In the genomic region with DNA sequence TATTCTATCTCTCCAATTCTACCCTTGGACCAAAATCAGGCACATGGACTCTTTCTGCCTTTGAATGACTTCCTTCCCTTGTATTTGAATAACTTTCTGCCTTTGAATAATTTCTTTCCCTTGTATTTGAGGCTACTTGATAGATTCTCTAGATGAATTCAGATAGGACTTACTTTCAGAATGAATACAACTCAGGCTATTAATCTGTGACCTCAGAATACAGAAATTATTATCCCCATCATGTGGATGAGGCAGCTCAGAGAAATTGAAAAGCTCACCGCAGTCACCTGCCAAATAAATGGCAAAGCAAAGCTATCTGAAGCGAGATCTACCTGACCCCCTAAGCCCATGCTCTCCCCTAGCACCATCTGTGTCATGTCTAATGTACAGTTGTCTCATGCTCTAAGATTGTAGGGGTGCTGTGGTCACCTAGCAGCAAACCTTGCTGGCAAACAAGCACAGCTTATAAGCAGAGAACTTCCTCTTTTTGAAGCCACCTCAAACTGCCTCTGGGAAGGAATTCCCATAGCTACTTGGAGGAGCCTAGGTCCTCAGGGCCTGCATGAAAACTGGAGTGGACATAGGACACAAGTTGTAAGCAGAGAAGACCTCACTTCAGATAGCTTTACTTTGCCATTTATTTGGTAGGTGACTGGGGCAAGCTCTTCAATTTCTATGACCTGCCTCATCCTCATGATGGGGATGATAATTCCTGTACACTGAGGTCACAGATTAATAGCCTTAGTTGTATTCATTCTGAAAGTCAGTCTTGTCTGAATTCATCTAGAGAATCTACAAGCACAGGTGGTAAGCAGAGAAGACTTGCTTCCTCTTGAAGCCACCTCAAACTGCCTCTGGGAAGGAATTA, we compare ENCODE assay signal across 10 cellular contexts.
A peak's percentile ranks its signal among the peaks of the same experiment; 100 is the strongest.
DNase-seq lines count a peak whose midpoint lies in the region; ATAC-seq and TF ChIP-seq lines count a peak whose summit lies in the region.
"Had no signal": no experiment of that assay in that cellular context is flagged by ENCODE, and none has a peak within 500 bp of the region (broad histone marks: within the 10 kb centered on the region; RNA-seq: fewer than 3 reads in every experiment).

No MANE protein-coding gene starts in this region.

- in situ Hi-C loops in KBM-7 (cut with MboI; ENCODE audit: low pct_unique_long_range_greater_than_20kb, low sequenced_read_pairs) = loop anchor here (25.0 kb wide), 1 partner anchor 2012 kb away; no protein-coding TSS in a partner anchor

- H3K4me3 ChIP-seq in ascending aorta = no peak overlapping the region
- H3K4me3 ChIP-seq: pancreas had no signal

- no peak for TF ChIP-seq CTCF in ascending aorta (IDR thresholded peaks at IDR 0.05)

- H3K9me3 ChIP-seq in ascending aorta = no peaks in the 10 kb centered on the region
- H3K9me3 ChIP-seq: pancreas had no signal

- H3K36me3 Mint-ChIP-seq in memory B cell = peaks cover 4% of the 10 kb centered on the region
- H3K36me3 Mint-ChIP-seq in activated CD4-positive, alpha-beta T cell treated with anti-CD3 and anti-CD28 coated beads, Interleukin-2, amount 10 ng/mL, durations not matched to agents 24 days and 14 days (ENCODE audit: low read depth) = no peaks in the 10 kb centered on the region

- DNase-seq in KBM-7 = peak; percentile 60
- no peak for DNase-seq in memory B cell (ENCODE audit: low spot score in 2 of 2)
- no peak for DNase-seq in ascending aorta (ENCODE audit: low spot score in 2 of 2)
- DNase-seq in activated CD4-positive, alpha-beta T cell treated with anti-CD3 and anti-CD28 coated beads, Interleukin-2, amount 10 ng/mL, durations not matched to agents 24 days and 14 days = no peak
- no peak for DNase-seq in NCI-H446 treated with DMSO at 0.1 percent for 48 hours (lab: John Stamatoyannopoulos, UW)
- no peak for DNase-seq in NCI-H1048 (lab: John Stamatoyannopoulos, UW)
- DNase-seq: pancreas had no signal

- H3K4me3 Mint-ChIP-seq in memory B cell = no peak overlapping the region
- H3K4me3 Mint-ChIP-seq in activated CD4-positive, alpha-beta T cell treated with anti-CD3 and anti-CD28 coated beads, Interleukin-2, amount 10 ng/mL, durations not matched to agents 24 days and 14 days = no peak overlapping the region
- H3K4me3 Mint-ChIP-seq: T-helper 1 cell treated with Interleukin-12 subunit alpha and Interleukin-12 subunit beta and Interleukin-4 antibody, amounts not matched to agents 30 μg/mL and 1 μg/mL, for 36 hours had no signal

- no peak overlapping the region for H3K27ac ChIP-seq in ascending aorta
- H3K27ac ChIP-seq: pancreas had no signal

- intact Hi-C loops in ascending aorta (cut with DNase I) = no loop called here
- intact Hi-C loops in activated CD4-positive, alpha-beta T cell treated with anti-CD3 and anti-CD28 coated beads, Interleukin-2, amount 10 ng/mL, durations not matched to agents 24 days and 14 days (cut with micrococcal nuclease) = no loop called here

- H3K27me3 ChIP-seq in ascending aorta = no peaks in the 10 kb centered on the region
- H3K27me3 ChIP-seq: pancreas had no signal

- peaks cover 2% of the 10 kb centered on the region for H3K9me3 Mint-ChIP-seq in memory B cell
- H3K9me3 Mint-ChIP-seq in activated CD4-positive, alpha-beta T cell treated with anti-CD3 and anti-CD28 coated beads, Interleukin-2, amount 10 ng/mL, durations not matched to agents 24 days and 14 days = peaks cover 20% of the 10 kb centered on the region

- no peaks in the 10 kb centered on the region for H3K36me3 ChIP-seq in ascending aorta
- H3K36me3 ChIP-seq: pancreas had no signal

- H3K4me1 ChIP-seq in ascending aorta = no peaks in the 10 kb centered on the region
- H3K4me1 ChIP-seq: pancreas had no signal

- H3K27ac Mint-ChIP-seq in memory B cell = peak overlapping the region; percentile 81
- H3K27ac Mint-ChIP-seq in activated CD4-positive, alpha-beta T cell treated with anti-CD3 and anti-CD28 coated beads, Interleukin-2, amount 10 ng/mL, durations not matched to agents 24 days and 14 days = no peak overlapping the region
- H3K27ac Mint-ChIP-seq: T-helper 1 cell treated with Interleukin-12 subunit alpha and Interleukin-12 subunit beta and Interleukin-4 antibody, amounts not matched to agents 30 μg/mL and 1 μg/mL, for 36 hours had no signal

- ATAC-seq in GM19023 (IDR thresholded peaks at IDR 0.05; ENCODE audit: unreplicated experiment) (peak; percentile 82), HG02759 (IDR thresholded peaks at IDR 0.05; ENCODE audit: unreplicated experiment) (peak; percentile 84), memory B cell (ENCODE audit: low read depth) (peak; percentile 94)
- ATAC-seq: pancreas had no signal

- H3K4me1 Mint-ChIP-seq in memory B cell = peaks cover 13% of the 10 kb centered on the region
- H3K4me1 Mint-ChIP-seq in activated CD4-positive, alpha-beta T cell treated with anti-CD3 and anti-CD28 coated beads, Interleukin-2, amount 10 ng/mL, durations not matched to agents 24 days and 14 days = peaks cover 19% of the 10 kb centered on the region

- H3K27me3 Mint-ChIP-seq in memory B cell = no peaks in the 10 kb centered on the region
- peaks cover 12% of the 10 kb centered on the region for H3K27me3 Mint-ChIP-seq in activated CD4-positive, alpha-beta T cell treated with anti-CD3 and anti-CD28 coated beads, Interleukin-2, amount 10 ng/mL, durations not matched to agents 24 days and 14 days
